1 cellular context compared by ENCODE assay signal in the genomic region with DNA sequence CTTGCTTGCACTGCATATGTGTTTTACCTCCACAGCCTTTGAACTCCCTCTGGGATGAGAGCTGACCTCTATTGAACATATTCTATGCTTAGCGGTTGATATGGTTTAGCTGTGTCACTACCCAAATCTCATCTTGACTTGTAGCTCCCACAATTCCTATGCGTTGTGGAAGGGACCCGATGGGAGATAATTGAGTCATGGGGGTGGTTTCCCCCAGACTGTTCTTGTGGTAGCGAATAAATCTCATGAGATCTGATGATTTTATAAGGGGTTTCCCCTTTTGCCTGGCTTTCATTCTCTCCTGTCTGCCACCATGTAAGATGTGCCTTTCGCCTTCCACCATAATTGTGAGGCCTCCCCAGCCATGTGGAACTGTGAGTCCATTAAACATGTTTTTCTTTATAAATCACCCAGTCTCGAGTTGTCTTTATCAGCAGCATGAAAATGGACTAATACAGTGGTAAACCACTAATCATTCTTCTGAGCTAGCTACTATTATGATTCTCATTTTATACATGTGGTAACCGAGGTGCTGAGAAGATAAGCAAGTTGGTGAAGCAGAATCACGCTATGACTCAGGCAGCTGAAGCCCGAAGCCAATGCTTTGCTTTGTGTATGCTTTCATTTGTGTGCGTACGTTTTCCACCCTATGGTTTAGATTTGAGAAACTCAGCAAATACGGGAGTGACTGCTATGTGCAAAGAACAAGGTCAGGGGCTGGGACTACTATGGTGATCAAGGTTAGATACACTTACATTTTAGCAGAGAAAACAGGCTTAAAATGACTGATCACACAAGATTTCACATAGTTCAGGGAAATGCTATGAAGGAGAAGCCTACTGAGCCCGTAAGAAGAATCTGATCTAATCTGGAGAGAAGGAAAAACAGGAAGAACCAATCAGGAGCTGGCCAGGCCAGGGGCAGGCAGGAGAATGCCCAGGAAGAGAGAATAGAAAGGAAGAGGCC.
TF ChIP-seq lines count a peak whose summit lies in the region.

No MANE protein-coding gene starts in this region.

TF ChIP-seq in HepG2, 621 proteins besides CTCF, POLR2A, EP300 and RAD21 (continued from another document and continues in another):
- TF ChIP-seq ZNF142 (CRISPR knock-in tag; IDR thresholded peaks at IDR 0.05): 0 out of 2 replicates have a peak, but pooled peaks have one; percentile 19
- TF ChIP-seq HNRNPLL (IDR thresholded peaks at IDR 0.05; ENCODE audit: low read depth, low read length, poor library complexity, severe bottlenecking): no peak
- peak; percentile 42; the same call in 1 of the 2 replicates for TF ChIP-seq PRDM10 (CRISPR knock-in tag; IDR thresholded peaks at IDR 0.05; ENCODE audit: low read depth)
- TF ChIP-seq ZNF496 (CRISPR knock-in tag; IDR thresholded peaks at IDR 0.05; ENCODE audit: insufficient replicate concordance): no peak
- TF ChIP-seq NBN (conservative IDR thresholded peaks at IDR 0.05): no peak
- no peak for TF ChIP-seq XBP1 (CRISPR knock-in tag; IDR thresholded peaks at IDR 0.05)
- no peak for TF ChIP-seq ZNF260 (CRISPR knock-in tag; IDR thresholded peaks at IDR 0.05; ENCODE audit: borderline replicate concordance, low read depth)
- TF ChIP-seq ZBTB39 (CRISPR knock-in tag; IDR thresholded peaks at IDR 0.05): no peak
- TF ChIP-seq NFE2 (CRISPR knock-in tag; IDR thresholded peaks at IDR 0.05): no peak
- TF ChIP-seq, protein P1, sequence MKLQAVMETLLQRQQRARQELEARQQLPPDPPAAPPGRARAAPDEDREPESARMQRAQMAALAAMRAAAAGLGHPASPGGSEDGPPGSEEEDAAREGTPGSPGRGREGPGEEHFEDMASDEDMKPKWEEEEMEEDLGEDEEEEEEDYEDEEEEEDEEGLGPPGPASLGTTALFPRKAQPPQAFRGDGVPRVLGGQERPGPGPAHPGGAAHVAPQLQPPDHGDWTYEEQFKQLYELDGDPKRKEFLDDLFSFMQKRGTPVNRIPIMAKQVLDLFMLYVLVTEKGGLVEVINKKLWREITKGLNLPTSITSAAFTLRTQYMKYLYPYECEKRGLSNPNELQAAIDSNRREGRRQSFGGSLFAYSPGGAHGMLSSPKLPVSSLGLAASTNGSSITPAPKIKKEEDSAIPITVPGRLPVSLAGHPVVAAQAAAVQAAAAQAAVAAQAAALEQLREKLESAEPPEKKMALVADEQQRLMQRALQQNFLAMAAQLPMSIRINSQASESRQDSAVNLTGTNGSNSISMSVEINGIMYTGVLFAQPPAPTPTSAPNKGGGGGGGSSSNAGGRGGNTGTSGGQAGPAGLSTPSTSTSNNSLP (IDR thresholded peaks at IDR 0.05; ENCODE audit: low read depth, low read length): peak; percentile 92
- no peak for TF ChIP-seq PAF1 (CRISPR knock-in tag; IDR thresholded peaks at IDR 0.05)
- TF ChIP-seq, protein P2, sequence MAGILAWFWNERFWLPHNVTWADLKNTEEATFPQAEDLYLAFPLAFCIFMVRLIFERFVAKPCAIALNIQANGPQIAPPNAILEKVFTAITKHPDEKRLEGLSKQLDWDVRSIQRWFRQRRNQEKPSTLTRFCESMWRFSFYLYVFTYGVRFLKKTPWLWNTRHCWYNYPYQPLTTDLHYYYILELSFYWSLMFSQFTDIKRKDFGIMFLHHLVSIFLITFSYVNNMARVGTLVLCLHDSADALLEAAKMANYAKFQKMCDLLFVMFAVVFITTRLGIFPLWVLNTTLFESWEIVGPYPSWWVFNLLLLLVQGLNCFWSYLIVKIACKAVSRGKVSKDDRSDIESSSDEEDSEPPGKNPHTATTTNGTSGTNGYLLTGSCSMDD (CRISPR knock-in tag; IDR thresholded peaks at IDR 0.05): no peak
- TF ChIP-seq, protein P3, sequence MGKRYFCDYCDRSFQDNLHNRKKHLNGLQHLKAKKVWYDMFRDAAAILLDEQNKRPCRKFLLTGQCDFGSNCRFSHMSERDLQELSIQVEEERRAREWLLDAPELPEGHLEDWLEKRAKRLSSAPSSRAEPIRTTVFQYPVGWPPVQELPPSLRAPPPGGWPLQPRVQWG (CRISPR knock-in tag; IDR thresholded peaks at IDR 0.05; ENCODE audit: borderline replicate concordance, low read depth): no peak
- TF ChIP-seq TMF1 (CRISPR knock-in tag; IDR thresholded peaks at IDR 0.05; ENCODE audit: low read depth): no peak
- peak; percentile 39; the same call in 1 of the 2 replicates for TF ChIP-seq PHF8 (CRISPR knock-in tag; IDR thresholded peaks at IDR 0.05)
- TF ChIP-seq ATM (IDR thresholded peaks at IDR 0.05; ENCODE audit: borderline replicate concordance): no peak
- TF ChIP-seq, protein P4, sequence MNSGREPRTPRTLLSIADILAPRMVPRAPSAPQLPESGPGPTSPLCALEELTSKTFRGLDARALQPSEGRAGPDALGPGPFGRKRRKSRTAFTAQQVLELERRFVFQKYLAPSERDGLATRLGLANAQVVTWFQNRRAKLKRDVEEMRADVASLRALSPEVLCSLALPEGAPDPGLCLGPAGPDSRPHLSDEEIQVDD (CRISPR knock-in tag; IDR thresholded peaks at IDR 0.05; ENCODE audit: borderline replicate concordance): no peak
- no peak; the same call in 1 of the 2 replicates for TF ChIP-seq ZNF816 (CRISPR knock-in tag; IDR thresholded peaks at IDR 0.05; ENCODE audit: borderline replicate concordance)
- no peak for TF ChIP-seq SIN3A (IDR thresholded peaks at IDR 0.05; ENCODE audit: borderline replicate concordance, low read depth, low read length)
- no peak for TF ChIP-seq TRIM24 (CRISPR knock-in tag; IDR thresholded peaks at IDR 0.05)
- TF ChIP-seq ZNF83 (CRISPR knock-in tag; IDR thresholded peaks at IDR 0.05; ENCODE audit: borderline replicate concordance): no peak
- peak; percentile 48 for TF ChIP-seq HMG20A (CRISPR knock-in tag; IDR thresholded peaks at IDR 0.05; ENCODE audit: borderline replicate concordance)
- TF ChIP-seq, protein P5, sequence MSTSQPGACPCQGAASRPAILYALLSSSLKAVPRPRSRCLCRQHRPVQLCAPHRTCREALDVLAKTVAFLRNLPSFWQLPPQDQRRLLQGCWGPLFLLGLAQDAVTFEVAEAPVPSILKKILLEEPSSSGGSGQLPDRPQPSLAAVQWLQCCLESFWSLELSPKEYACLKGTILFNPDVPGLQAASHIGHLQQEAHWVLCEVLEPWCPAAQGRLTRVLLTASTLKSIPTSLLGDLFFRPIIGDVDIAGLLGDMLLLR (CRISPR knock-in tag; IDR thresholded peaks at IDR 0.05): no peak
- TF ChIP-seq ZSCAN20 (CRISPR knock-in tag; IDR thresholded peaks at IDR 0.05; ENCODE audit: borderline replicate concordance): no peak
- peak; percentile 44; the same call in 1 of the 2 replicates for TF ChIP-seq MIER3 (CRISPR knock-in tag; IDR thresholded peaks at IDR 0.05; ENCODE audit: borderline replicate concordance)
- TF ChIP-seq EEA1 (CRISPR knock-in tag; IDR thresholded peaks at IDR 0.05; ENCODE audit: borderline replicate concordance): no peak
- TF ChIP-seq, protein P6, sequence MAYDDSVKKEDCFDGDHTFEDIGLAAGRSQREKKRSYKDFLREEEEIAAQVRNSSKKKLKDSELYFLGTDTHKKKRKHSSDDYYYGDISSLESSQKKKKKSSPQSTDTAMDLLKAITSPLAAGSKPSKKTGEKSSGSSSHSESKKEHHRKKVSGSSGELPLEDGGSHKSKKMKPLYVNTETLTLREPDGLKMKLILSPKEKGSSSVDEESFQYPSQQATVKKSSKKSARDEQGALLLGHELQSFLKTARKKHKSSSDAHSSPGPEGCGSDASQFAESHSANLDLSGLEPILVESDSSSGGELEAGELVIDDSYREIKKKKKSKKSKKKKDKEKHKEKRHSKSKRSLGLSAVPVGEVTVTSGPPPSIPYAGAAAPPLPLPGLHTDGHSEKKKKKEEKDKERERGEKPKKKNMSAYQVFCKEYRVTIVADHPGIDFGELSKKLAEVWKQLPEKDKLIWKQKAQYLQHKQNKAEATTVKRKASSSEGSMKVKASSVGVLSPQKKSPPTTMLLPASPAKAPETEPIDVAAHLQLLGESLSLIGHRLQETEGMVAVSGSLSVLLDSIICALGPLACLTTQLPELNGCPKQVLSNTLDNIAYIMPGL (CRISPR knock-in tag; IDR thresholded peaks at IDR 0.05; ENCODE audit: borderline replicate concordance in 1 of 2, low read depth in 1 of 2): no peak; a peak in 2 of 4 replicates
- TF ChIP-seq, protein P7, sequence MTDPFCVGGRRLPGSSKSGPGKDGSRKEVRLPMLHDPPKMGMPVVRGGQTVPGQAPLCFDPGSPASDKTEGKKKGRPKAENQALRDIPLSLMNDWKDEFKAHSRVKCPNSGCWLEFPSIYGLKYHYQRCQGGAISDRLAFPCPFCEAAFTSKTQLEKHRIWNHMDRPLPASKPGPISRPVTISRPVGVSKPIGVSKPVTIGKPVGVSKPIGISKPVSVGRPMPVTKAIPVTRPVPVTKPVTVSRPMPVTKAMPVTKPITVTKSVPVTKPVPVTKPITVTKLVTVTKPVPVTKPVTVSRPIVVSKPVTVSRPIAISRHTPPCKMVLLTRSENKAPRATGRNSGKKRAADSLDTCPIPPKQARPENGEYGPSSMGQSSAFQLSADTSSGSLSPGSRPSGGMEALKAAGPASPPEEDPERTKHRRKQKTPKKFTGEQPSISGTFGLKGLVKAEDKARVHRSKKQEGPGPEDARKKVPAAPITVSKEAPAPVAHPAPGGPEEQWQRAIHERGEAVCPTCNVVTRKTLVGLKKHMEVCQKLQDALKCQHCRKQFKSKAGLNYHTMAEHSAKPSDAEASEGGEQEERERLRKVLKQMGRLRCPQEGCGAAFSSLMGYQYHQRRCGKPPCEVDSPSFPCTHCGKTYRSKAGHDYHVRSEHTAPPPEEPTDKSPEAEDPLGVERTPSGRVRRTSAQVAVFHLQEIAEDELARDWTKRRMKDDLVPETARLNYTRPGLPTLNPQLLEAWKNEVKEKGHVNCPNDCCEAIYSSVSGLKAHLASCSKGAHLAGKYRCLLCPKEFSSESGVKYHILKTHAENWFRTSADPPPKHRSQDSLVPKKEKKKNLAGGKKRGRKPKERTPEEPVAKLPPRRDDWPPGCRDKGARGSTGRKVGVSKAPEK (CRISPR knock-in tag; IDR thresholded peaks at IDR 0.05; ENCODE audit: borderline replicate concordance): no peak
